In the genomic region with DNA sequence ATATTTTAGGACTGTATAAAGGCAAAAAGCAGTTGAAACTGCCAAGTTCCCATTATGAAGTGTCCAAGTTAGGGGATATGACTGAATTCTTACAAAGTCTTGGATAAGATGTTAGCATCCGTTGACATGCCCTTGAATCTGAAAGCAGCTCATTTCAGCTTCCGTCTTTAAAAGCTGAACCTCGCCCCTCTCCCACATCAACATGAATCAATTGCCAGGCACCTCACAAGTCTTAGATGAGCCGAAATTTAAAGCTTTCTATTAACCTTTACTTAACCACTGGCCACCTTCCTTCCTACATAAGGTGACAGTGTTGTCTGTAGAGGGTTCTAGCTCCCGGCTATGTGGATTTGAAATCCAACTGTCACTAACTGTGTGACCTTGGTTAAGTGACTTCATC, we compare ENCODE assay signal across 8 cellular contexts. TPM values are rescaled to one million over a fixed set of nuclear protein-coding genes. Genes with fewer than 3 reads are reported as not detected.
DNase-seq lines count a peak whose midpoint lies in the region; ATAC-seq and TF ChIP-seq lines count a peak whose summit lies in the region.

No MANE protein-coding gene starts in this region.

- H3K23ac ChIP-seq in neuronal stem cell (ENCODE audit: low read depth, low read length, poor library complexity) = no peak overlapping the region

- H2BK120ac ChIP-seq in neuronal stem cell (ENCODE audit: low read depth, low read length) = no peak overlapping the region

- peaks cover 4% of the 10 kb centered on the region for H3K79me1 ChIP-seq in neuronal stem cell (ENCODE audit: low read depth, low read length)

- no peak overlapping the region for H2BK12ac ChIP-seq in neuronal stem cell (ENCODE audit: low read length)

- no peak for TF ChIP-seq CTCF in GM20000 (IDR thresholded peaks at IDR 0.05; ENCODE audit: extremely low read depth, missing control alignments)
- TF ChIP-seq CTCF in epithelial cell of esophagus (IDR thresholded peaks at IDR 0.05; ENCODE audit: insufficient read depth, low read depth, low read length, missing control alignments) = no peak

- H4K8ac ChIP-seq in neuronal stem cell (ENCODE audit: low read depth, low read length) = no peak overlapping the region

- peak overlapping the region; percentile 9 for H3K9ac ChIP-seq in neuronal stem cell (ENCODE audit: low read depth, low read length, poor library complexity)

- H4K91ac ChIP-seq in neuronal stem cell (ENCODE audit: low read depth, low read length, poor library complexity) = no peak overlapping the region

- DNase-seq in GM20000 (ENCODE audit: low spot score) (peak; percentile 38), RKO (ENCODE audit: low spot score) (peak; percentile 59), epithelial cell of esophagus (ENCODE audit: low read depth) (peak; percentile 12), neuronal stem cell (ENCODE audit: low spot score) (no peak), NCI-H2227 (lab: John Stamatoyannopoulos, UW; ENCODE audit: unreplicated experiment) (no peak), COR-L47 (lab: John Stamatoyannopoulos, UW) (no peak)
- no peak for DNase-seq in stimulated activated CD4-positive, alpha-beta T cell treated with anti-CD3 and anti-CD28 coated beads, Interleukin-15, amount 100 ng/mL, for 24 hours

- no peak for ATAC-seq in HG03565 (IDR thresholded peaks at IDR 0.05; ENCODE audit: unreplicated experiment)

- H2BK15ac ChIP-seq in neuronal stem cell (ENCODE audit: low read length) = no peak overlapping the region

- peaks cover 0 to 2% (median 0%) of the 10 kb centered on the region in 3 experiments for H3K27me3 ChIP-seq in neuronal stem cell (ENCODE audit: control insufficient read depth in 3 of 3, insufficient read depth in 3 of 3, low read depth in 1 of 3, low read length in 3 of 3)

- WGBS in neuronal stem cell (ENCODE audit: extremely low coverage in 2 of 2, insufficient read length in 2 of 2, insufficient replicate concordance in 1 of 2), 2 donors = no CpG with 5 or more reads among the region's 5 CpGs

- peaks cover 15 to 32% of the 10 kb centered on the region in 2 donors for H3K4me1 ChIP-seq in neuronal stem cell (ENCODE audit: control insufficient read depth in 2 of 2, insufficient read depth in 1 of 2, low read depth in 1 of 2, low read length in 2 of 2)

- H3K36me3 ChIP-seq in neuronal stem cell (replicated peaks in 1 of 2; ENCODE audit: control insufficient read depth in 2 of 2, insufficient read depth in 2 of 2, low read length in 2 of 2) = peaks cover 3 to 37% of the 10 kb centered on the region in 2 donors

- H3K14ac ChIP-seq in neuronal stem cell (ENCODE audit: low read length) = no peak overlapping the region

- H2AFZ ChIP-seq in neuronal stem cell (ENCODE audit: low read length) = no peak overlapping the region

- H2AK5ac ChIP-seq in neuronal stem cell (ENCODE audit: low read depth, low read length) = no peak overlapping the region

- no peaks in the 10 kb centered on the region for H3K9me3 ChIP-seq in neuronal stem cell (replicated peaks in 1 of 2; ENCODE audit: control insufficient read depth in 2 of 2, insufficient read depth in 1 of 2, low read depth in 1 of 2, low read length in 2 of 2)

- peak overlapping the region; percentile 75 for H3K4me2 ChIP-seq in neuronal stem cell (ENCODE audit: insufficient read depth, low read length, poor library complexity, severe bottlenecking)

- H3K4me3 ChIP-seq in epithelial cell of esophagus (ENCODE audit: low read length) (peak overlapping the region; percentile 86), neuronal stem cell (ENCODE audit: low read length in 2 of 2) (peak overlapping the region; percentile 82 to 99)

- no peak overlapping the region for H2BK5ac ChIP-seq in neuronal stem cell (ENCODE audit: low read length)

- H3K4ac ChIP-seq in neuronal stem cell (ENCODE audit: low read length) = no peak overlapping the region

- no peak overlapping the region for H3K27ac ChIP-seq in neuronal stem cell (replicated peaks; ENCODE audit: low read length)

- H3K18ac ChIP-seq in neuronal stem cell (ENCODE audit: low read length) = no peak overlapping the region

RNA-seq across cellular contexts. Expression of gene PPP1CC, which starts 1.3 kb away (rescaled TPM):
- polyA plus RNA-seq in neuronal stem cell (2013, experiment 1 of 2) = 313 TPM
- polyA plus RNA-seq in neuronal stem cell (2013, experiment 2 of 2) = 313 TPM

RNA-seq across cellular contexts. Expression of gene HVCN1, which starts 52.5 kb away (rescaled TPM):
- 11.0 TPM for polyA plus RNA-seq in neuronal stem cell (2013, experiment 1 of 2)
- 11.1 TPM for polyA plus RNA-seq in neuronal stem cell (2013, experiment 2 of 2)

Comparison
In these comparisons a context has a peak if more than half of its experiments do, and no peak if none do; other contexts are left out.
1. DNase-seq: peak in GM20000 (single experiment), RKO (single experiment) and epithelial cell of esophagus (single experiment); none in neuronal stem cell (single experiment), NCI-H2227 (single experiment), COR-L47 (single experiment) and stimulated activated CD4-positive, alpha-beta T cell treated with anti-CD3 and anti-CD28 coated beads, Interleukin-15, amount 100 ng/mL, for 24 hours (single experiment).